Comparison of ENCODE assay signal across 1 cellular context in genomic region chr3:128493221-128494151, GRCh38.
TF ChIP-seq lines count a peak whose summit lies in the region.

No MANE protein-coding gene starts in this region.

TF ChIP-seq in H1, 55 proteins besides CTCF, POLR2A, EP300 and RAD21 (continued from another document):
- TF ChIP-seq SIN3A (conservative IDR thresholded peaks at IDR 0.05 in 1 of 2, IDR thresholded peaks at IDR 0.05 in 1 of 2; ENCODE audit: low read depth in 1 of 2, low read length in 2 of 2): no peak
- TF ChIP-seq JUN (IDR thresholded peaks at IDR 0.05; ENCODE audit: low read depth, low read length): no peak
- no peak for TF ChIP-seq JUND (IDR thresholded peaks at IDR 0.05; ENCODE audit: low read length)
- TF ChIP-seq SAP30 (IDR thresholded peaks at IDR 0.05; ENCODE audit: insufficient read depth, insufficient replicate concordance, low read length): no peak
- TF ChIP-seq ASH2L (IDR thresholded peaks at IDR 0.05; ENCODE audit: low read length): peak; percentile 52
- TF ChIP-seq USF2 (IDR thresholded peaks at IDR 0.05; ENCODE audit: low read length): no peak
- TF ChIP-seq CHD7 (IDR thresholded peaks at IDR 0.05; ENCODE audit: insufficient replicate concordance, low read length): no peak
- TF ChIP-seq TAF7 (optimal IDR thresholded peaks at IDR 0.05; ENCODE audit: borderline replicate concordance, low read depth, low read length): no peak
- TF ChIP-seq CTBP2 (IDR thresholded peaks at IDR 0.05; ENCODE audit: borderline replicate concordance, insufficient read depth, insufficient read length, low read length): peak; percentile 92
- TF ChIP-seq HDAC6 (IDR thresholded peaks at IDR 0.05; ENCODE audit: low read depth, low read length): no peak
- no peak for TF ChIP-seq POLR2AphosphoS5 (IDR thresholded peaks at IDR 0.05; ENCODE audit: low read depth, low read length)
- TF ChIP-seq GTF2F1 (IDR thresholded peaks at IDR 0.05; ENCODE audit: borderline replicate concordance, low read depth, low read length): no peak
- TF ChIP-seq SUZ12 (IDR thresholded peaks at IDR 0.05; ENCODE audit: low read length): peak; percentile 87
- TF ChIP-seq CHD2 (IDR thresholded peaks at IDR 0.05; ENCODE audit: low read length): no peak
- TF ChIP-seq EZH2 (IDR thresholded peaks at IDR 0.05; ENCODE audit: low read depth, low read length, severe bottlenecking): peak; percentile 76
- TF ChIP-seq KDM1A (IDR thresholded peaks at IDR 0.05; ENCODE audit: borderline replicate concordance, low read length): no peak
- TF ChIP-seq ATF2 (IDR thresholded peaks at IDR 0.05; ENCODE audit: low read length): no peak
- no peak for TF ChIP-seq KDM5A (IDR thresholded peaks at IDR 0.05; ENCODE audit: low read length)
- TF ChIP-seq CEBPB (IDR thresholded peaks at IDR 0.05; ENCODE audit: low read depth, low read length): no peak
- no peak for TF ChIP-seq TCF12 (IDR thresholded peaks at IDR 0.05; ENCODE audit: low read depth, low read length)
- TF ChIP-seq NANOG (IDR thresholded peaks at IDR 0.05; ENCODE audit: insufficient read depth, low read depth, low read length, poor library complexity, severe bottlenecking): no peak
- TF ChIP-seq SP1 (IDR thresholded peaks at IDR 0.05; ENCODE audit: low read depth, low read length): no peak
- TF ChIP-seq RFX5 (IDR thresholded peaks at IDR 0.05; ENCODE audit: borderline replicate concordance, low read depth, low read length): no peak
- no peak for TF ChIP-seq CHD1 (IDR thresholded peaks at IDR 0.05; ENCODE audit: low read depth, low read length)
- TF ChIP-seq TEAD4 (IDR thresholded peaks at IDR 0.05; ENCODE audit: low read depth, low read length): no peak
- TF ChIP-seq ZNF274 (IDR thresholded peaks at IDR 0.05; ENCODE audit: borderline replicate concordance, extremely low read depth, low read length): no peak
- TF ChIP-seq CBX5 (IDR thresholded peaks at IDR 0.05; ENCODE audit: low read depth, low read length): no peak
